In genomic region chr3:5543047-5543446, GRCh38 we compare ENCODE assay signal across 30 cellular contexts.
"Had no signal": no experiment of that assay in that cellular context is flagged by ENCODE, and none has a peak within 500 bp of the region (broad histone marks: within the 10 kb centered on the region; RNA-seq: fewer than 3 reads in every experiment).

No MANE protein-coding gene starts in this region.

- H3K27me3 Mint-ChIP-seq: dendritic cell treated with granulocyte-macrophage colony-stimulating factor and Interleukin-4, amounts not matched to agents 40 ng/mL and 50 ng/mL, for 4 days; effector memory CD8-positive, alpha-beta T cell had no signal

- H3K27me3 ChIP-seq: colonic mucosa, dorsolateral prefrontal cortex, esophagus muscularis mucosa, esophagus squamous epithelium, foreskin keratinocyte, gastrocnemius medialis, gastroesophageal sphincter, heart left ventricle, heart right ventricle, hepatocyte had no signal

- FAIRE-seq: colon, endometrium, endothelial cell of umbilical vein, frontal cortex had no signal

- H3K4me1 ChIP-seq: colonic mucosa, esophagus muscularis mucosa, esophagus squamous epithelium, foreskin keratinocyte, gastrocnemius medialis, gastroesophageal sphincter, heart left ventricle, heart right ventricle had no signal

- H3K27ac ChIP-seq: colonic mucosa, coronary artery, dorsolateral prefrontal cortex, epithelial cell of prostate, esophagus muscularis mucosa, esophagus squamous epithelium, foreskin keratinocyte, gastrocnemius medialis, gastroesophageal sphincter, heart left ventricle, heart right ventricle, hepatocyte had no signal

- H3K4me3 Mint-ChIP-seq: dendritic cell treated with granulocyte-macrophage colony-stimulating factor and Interleukin-4, amounts not matched to agents 40 ng/mL and 50 ng/mL, for 4 days; effector memory CD8-positive, alpha-beta T cell; endodermal cell had no signal

- H3K36me3 ChIP-seq: colonic mucosa, esophagus muscularis mucosa, esophagus squamous epithelium, gastrocnemius medialis, gastroesophageal sphincter, heart left ventricle, heart right ventricle had no signal

- H3K79me2 ChIP-seq: hepatocyte had no signal

- H3K27ac Mint-ChIP-seq: dendritic cell treated with granulocyte-macrophage colony-stimulating factor and Interleukin-4, amounts not matched to agents 40 ng/mL and 50 ng/mL, for 4 days; effector memory CD8-positive, alpha-beta T cell; endodermal cell had no signal

- H3K4me1 Mint-ChIP-seq: endodermal cell had no signal

- ATAC-seq: effector memory CD8-positive, alpha-beta T cell; esophagus mucosa; foreskin keratinocyte; gastrocnemius medialis; gastroesophageal sphincter; heart left ventricle; heart right ventricle had no signal

- H2AFZ ChIP-seq: hepatocyte had no signal

- DNase-seq: colonic mucosa; cortex of kidney; dermis blood vessel endothelial cell; dorsolateral prefrontal cortex; effector CD4-positive, alpha-beta T cell; effector CD8-positive, alpha-beta T cell; effector memory CD4-positive, alpha-beta T cell; effector memory CD8-positive, alpha-beta T cell; endodermal cell; erythroblast; esophagus squamous epithelium; foreskin fibroblast; foreskin keratinocyte; foreskin melanocyte; gastrocnemius medialis; glutamatergic neuron; head of caudate nucleus; heart left ventricle; heart right ventricle had no signal

- H3K4me2 ChIP-seq: hepatocyte had no signal

- H3K9me3 ChIP-seq: colonic mucosa had no signal

- H3K4me3 ChIP-seq: colonic mucosa, coronary artery, dorsolateral prefrontal cortex, esophagus muscularis mucosa, esophagus squamous epithelium, gastrocnemius medialis, gastroesophageal sphincter, heart left ventricle, heart right ventricle, hepatocyte had no signal
